ENCODE assay signal across 16 cellular contexts in genomic region chr6:156991971-156992370, GRCh38.
DNase-seq lines count a peak whose midpoint lies in the region; ATAC-seq, FAIRE-seq and TF ChIP-seq lines count a peak whose summit lies in the region.
"Had no signal": no experiment of that assay in that cellular context is flagged by ENCODE, and none has a peak within 500 bp of the region (broad histone marks: within the 10 kb centered on the region; RNA-seq: fewer than 3 reads in every experiment).

No MANE protein-coding gene starts in this region.

- peaks cover 15% of the 10 kb centered on the region for H3K4me1 ChIP-seq in foreskin keratinocyte

- H3K9me3 Mint-ChIP-seq in memory B cell = no peaks in the 10 kb centered on the region

- POLR2A ChIA-PET in AG04450 (lab: Yijun Ruan, JAX) = interaction anchor here (1.6 kb wide), 1 partner anchor 29 kb away, joined by 5 read pairs; no protein-coding TSS in a partner anchor

- CTCF ChIA-PET in AG04450 (lab: Charles Lee) = interaction anchor here (0.6 kb wide), 1 partner anchor 144 kb away, joined by 3 read pairs; no protein-coding TSS in a partner anchor

- peaks cover 46% of the 10 kb centered on the region for H3K4me1 Mint-ChIP-seq in memory B cell

- DNase-seq in AG04450 (ENCODE audit: low read depth, low spot score) = peak; percentile 6
- DNase-seq in HuH-7 (ENCODE audit: low spot score) = peak; percentile 41
- no peak for DNase-seq in memory B cell (ENCODE audit: low spot score in 2 of 2)
- DNase-seq in superior temporal gyrus (ENCODE audit: extremely low spot score) = no peak
- no peak for DNase-seq in T-helper 1 cell
- DNase-seq in foreskin keratinocyte = no peak
- DNase-seq: activated CD4-positive, alpha-beta T cell treated with anti-CD3 and anti-CD28 coated beads for 4 hours; mammary epithelial cell; MV-4-11; NCI-H226; occipital lobe; PC-9; upper lobe of right lung had no signal

- peak overlapping the region; percentile 39 for H3K27ac Mint-ChIP-seq in memory B cell

- peak; percentile 10 for FAIRE-seq in colon (lab: Jason Lieb, UNC)
- FAIRE-seq: H1 had no signal

- no peaks in the 10 kb centered on the region for H3K36me3 Mint-ChIP-seq in memory B cell

- H3K27me3 ChIP-seq in AG04450 (ENCODE audit: control insufficient read depth, insufficient read depth, low read length) (no peaks in the 10 kb centered on the region), foreskin keratinocyte (no peaks in the 10 kb centered on the region)
- H3K27me3 ChIP-seq: upper lobe of right lung had no signal

- H3K9me3 ChIP-seq in AG04450 (ENCODE audit: control insufficient read depth, insufficient read depth, low read length) = no peaks in the 10 kb centered on the region; the same call in 1 of the 2 replicates
- H3K9me3 ChIP-seq: upper lobe of right lung had no signal

- ATAC-seq in memory B cell (ENCODE audit: low read depth) (no peak), GM18873 (IDR thresholded peaks at IDR 0.05; ENCODE audit: low FRiP score, unreplicated experiment) (no peak), foreskin keratinocyte (no peak)

- no peaks in the 10 kb centered on the region for H3K27me3 Mint-ChIP-seq in memory B cell

- TF ChIP-seq CTCF in AG04450 (IDR thresholded peaks at IDR 0.05; ENCODE audit: low read depth, low read length) (no peak), foreskin keratinocyte (conservative IDR thresholded peaks at IDR 0.05) (no peak)

- no peak overlapping the region for H3K4me3 Mint-ChIP-seq in memory B cell

- no peak overlapping the region for H3K4me3 ChIP-seq in AG04450 (ENCODE audit: low read depth, low read length)
- H3K4me3 ChIP-seq: PC-9, upper lobe of right lung had no signal

- no peak overlapping the region for H3K27ac ChIP-seq in AG04450 (ENCODE audit: low read depth, low read length)
- no peak overlapping the region for H3K27ac ChIP-seq in foreskin keratinocyte
- H3K27ac ChIP-seq: PC-9, upper lobe of right lung had no signal

Comparison
In these comparisons a context has a peak if more than half of its experiments do, and no peak if none do; other contexts are left out.
1. DNase-seq: peak in AG04450 (single experiment) and HuH-7 (single experiment); none in memory B cell (0 of 2), superior temporal gyrus (single experiment), T-helper 1 cell (0 of 5) and foreskin keratinocyte (0 of 2).